ENCODE assay signal across 1 cellular context in the genomic region with DNA sequence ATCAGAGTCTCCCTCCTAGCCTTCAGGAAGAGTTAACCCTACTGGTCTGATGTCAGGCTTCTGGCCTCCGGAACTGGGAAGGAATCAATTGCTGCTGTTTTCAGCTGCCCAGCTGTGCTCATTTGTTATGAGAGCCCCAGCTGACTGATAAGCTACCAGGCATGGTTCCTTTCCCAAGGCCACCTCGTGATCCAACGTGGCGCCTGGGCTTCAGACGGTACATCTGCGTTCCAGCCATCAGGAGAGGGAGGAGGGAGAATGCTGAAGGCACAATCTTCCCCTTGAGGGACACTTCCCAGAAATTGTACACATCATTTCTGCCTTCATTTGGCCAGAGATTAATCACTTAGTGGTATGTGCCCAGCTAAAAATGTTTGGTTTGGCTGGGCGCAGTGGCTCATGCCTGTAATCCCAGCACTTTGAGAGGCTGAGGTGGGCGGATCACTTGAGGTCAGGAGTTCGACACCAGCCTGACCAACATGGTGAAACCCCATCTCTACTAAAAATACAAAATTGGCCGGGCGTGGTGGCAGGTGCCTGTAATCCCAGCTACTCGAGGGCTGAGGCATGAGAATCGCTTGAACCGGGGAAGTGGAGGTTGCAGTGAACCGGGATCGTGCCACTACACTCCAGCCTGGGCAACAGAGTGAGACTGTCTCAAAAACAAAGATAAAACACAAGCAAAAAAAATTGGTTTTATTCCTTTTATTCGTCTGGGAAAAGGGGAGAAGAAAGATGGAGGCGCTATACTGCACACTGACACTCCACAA.
TF ChIP-seq lines count a peak whose summit lies in the region.

No MANE protein-coding gene starts in this region.

TF ChIP-seq in HepG2, 621 proteins besides CTCF, POLR2A, EP300 and RAD21 (continued from another document and continues in another):
- TF ChIP-seq, protein P1, sequence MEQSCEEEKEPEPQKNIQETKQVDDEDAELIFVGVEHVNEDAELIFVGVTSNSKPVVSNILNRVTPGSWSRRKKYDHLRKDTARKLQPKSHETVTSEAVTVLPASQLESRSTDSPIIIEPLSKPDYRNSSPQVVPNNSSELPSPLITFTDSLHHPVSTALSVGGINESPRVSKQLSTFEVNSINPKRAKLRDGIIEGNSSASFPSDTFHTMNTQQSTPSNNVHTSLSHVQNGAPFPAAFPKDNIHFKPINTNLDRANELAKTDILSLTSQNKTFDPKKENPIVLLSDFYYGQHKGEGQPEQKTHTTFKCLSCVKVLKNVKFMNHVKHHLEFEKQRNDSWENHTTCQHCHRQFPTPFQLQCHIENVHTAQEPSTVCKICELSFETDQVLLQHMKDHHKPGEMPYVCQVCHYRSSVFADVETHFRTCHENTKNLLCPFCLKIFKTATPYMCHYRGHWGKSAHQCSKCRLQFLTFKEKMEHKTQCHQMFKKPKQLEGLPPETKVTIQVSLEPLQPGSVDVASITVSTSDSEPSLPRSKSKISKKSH (CRISPR knock-in tag; IDR thresholded peaks at IDR 0.05; ENCODE audit: borderline replicate concordance) = no peak
- TF ChIP-seq ZNF672 (CRISPR knock-in tag; IDR thresholded peaks at IDR 0.05) = no peak
- TF ChIP-seq, protein P2, sequence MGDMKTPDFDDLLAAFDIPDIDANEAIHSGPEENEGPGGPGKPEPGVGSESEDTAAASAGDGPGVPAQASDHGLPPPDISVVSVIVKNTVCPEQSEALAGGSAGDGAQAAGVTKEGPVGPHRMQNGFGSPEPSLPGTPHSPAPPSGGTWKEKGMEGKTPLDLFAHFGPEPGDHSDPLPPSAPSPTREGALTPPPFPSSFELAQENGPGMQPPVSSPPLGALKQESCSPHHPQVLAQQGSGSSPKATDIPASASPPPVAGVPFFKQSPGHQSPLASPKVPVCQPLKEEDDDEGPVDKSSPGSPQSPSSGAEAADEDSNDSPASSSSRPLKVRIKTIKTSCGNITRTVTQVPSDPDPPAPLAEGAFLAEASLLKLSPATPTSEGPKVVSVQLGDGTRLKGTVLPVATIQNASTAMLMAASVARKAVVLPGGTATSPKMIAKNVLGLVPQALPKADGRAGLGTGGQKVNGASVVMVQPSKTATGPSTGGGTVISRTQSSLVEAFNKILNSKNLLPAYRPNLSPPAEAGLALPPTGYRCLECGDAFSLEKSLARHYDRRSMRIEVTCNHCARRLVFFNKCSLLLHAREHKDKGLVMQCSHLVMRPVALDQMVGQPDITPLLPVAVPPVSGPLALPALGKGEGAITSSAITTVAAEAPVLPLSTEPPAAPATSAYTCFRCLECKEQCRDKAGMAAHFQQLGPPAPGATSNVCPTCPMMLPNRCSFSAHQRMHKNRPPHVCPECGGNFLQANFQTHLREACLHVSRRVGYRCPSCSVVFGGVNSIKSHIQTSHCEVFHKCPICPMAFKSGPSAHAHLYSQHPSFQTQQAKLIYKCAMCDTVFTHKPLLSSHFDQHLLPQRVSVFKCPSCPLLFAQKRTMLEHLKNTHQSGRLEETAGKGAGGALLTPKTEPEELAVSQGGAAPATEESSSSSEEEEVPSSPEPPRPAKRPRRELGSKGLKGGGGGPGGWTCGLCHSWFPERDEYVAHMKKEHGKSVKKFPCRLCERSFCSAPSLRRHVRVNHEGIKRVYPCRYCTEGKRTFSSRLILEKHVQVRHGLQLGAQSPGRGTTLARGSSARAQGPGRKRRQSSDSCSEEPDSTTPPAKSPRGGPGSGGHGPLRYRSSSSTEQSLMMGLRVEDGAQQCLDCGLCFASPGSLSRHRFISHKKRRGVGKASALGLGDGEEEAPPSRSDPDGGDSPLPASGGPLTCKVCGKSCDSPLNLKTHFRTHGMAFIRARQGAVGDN (CRISPR knock-in tag; IDR thresholded peaks at IDR 0.05) = peak; percentile 72
- TF ChIP-seq ZNF230 (CRISPR knock-in tag; IDR thresholded peaks at IDR 0.05) = no peak
- no peak for TF ChIP-seq NR3C1 (CRISPR knock-in tag; IDR thresholded peaks at IDR 0.05)
- no peak for TF ChIP-seq PRPF4 (IDR thresholded peaks at IDR 0.05; ENCODE audit: low read depth, low read length, poor library complexity, severe bottlenecking)
- TF ChIP-seq, protein P3, sequence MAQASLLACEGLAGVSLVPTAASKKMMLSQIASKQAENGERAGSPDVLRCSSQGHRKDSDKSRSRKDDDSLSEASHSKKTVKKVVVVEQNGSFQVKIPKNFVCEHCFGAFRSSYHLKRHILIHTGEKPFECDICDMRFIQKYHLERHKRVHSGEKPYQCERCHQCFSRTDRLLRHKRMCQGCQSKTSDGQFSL (CRISPR knock-in tag; IDR thresholded peaks at IDR 0.05) = no peak
- TF ChIP-seq, protein P4, sequence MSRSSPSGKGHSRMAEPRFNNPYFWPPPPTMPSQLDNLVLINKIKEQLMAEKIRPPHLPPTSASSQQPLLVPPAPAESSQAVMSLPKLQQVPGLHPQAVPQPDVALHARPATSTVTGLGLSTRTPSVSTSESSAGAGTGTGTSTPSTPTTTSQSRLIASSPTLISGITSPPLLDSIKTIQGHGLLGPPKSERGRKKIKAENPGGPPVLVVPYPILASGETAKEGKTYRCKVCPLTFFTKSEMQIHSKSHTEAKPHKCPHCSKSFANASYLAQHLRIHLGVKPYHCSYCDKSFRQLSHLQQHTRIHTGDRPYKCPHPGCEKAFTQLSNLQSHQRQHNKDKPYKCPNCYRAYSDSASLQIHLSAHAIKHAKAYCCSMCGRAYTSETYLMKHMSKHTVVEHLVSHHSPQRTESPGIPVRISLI (CRISPR knock-in tag; IDR thresholded peaks at IDR 0.05; ENCODE audit: borderline replicate concordance) = no peak
- no peak for TF ChIP-seq ZNF20 (CRISPR knock-in tag; IDR thresholded peaks at IDR 0.05)
- TF ChIP-seq MYC (CRISPR knock-in tag; IDR thresholded peaks at IDR 0.05; ENCODE audit: borderline replicate concordance) = peak; percentile 84; the same call in 1 of the 2 replicates
- TF ChIP-seq ZNF235 (CRISPR knock-in tag; IDR thresholded peaks at IDR 0.05; ENCODE audit: borderline replicate concordance) = no peak
- TF ChIP-seq ZNF224 (CRISPR knock-in tag; IDR thresholded peaks at IDR 0.05) = 0 out of 2 replicates have a peak, but pooled peaks have one; percentile 63
- TF ChIP-seq SCMH1 (CRISPR knock-in tag; IDR thresholded peaks at IDR 0.05; ENCODE audit: borderline replicate concordance) = no peak
- TF ChIP-seq, protein P5, sequence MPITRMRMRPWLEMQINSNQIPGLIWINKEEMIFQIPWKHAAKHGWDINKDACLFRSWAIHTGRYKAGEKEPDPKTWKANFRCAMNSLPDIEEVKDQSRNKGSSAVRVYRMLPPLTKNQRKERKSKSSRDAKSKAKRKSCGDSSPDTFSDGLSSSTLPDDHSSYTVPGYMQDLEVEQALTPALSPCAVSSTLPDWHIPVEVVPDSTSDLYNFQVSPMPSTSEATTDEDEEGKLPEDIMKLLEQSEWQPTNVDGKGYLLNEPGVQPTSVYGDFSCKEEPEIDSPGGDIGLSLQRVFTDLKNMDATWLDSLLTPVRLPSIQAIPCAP (CRISPR knock-in tag; IDR thresholded peaks at IDR 0.05; ENCODE audit: low read depth) = no peak
- TF ChIP-seq, protein P6, sequence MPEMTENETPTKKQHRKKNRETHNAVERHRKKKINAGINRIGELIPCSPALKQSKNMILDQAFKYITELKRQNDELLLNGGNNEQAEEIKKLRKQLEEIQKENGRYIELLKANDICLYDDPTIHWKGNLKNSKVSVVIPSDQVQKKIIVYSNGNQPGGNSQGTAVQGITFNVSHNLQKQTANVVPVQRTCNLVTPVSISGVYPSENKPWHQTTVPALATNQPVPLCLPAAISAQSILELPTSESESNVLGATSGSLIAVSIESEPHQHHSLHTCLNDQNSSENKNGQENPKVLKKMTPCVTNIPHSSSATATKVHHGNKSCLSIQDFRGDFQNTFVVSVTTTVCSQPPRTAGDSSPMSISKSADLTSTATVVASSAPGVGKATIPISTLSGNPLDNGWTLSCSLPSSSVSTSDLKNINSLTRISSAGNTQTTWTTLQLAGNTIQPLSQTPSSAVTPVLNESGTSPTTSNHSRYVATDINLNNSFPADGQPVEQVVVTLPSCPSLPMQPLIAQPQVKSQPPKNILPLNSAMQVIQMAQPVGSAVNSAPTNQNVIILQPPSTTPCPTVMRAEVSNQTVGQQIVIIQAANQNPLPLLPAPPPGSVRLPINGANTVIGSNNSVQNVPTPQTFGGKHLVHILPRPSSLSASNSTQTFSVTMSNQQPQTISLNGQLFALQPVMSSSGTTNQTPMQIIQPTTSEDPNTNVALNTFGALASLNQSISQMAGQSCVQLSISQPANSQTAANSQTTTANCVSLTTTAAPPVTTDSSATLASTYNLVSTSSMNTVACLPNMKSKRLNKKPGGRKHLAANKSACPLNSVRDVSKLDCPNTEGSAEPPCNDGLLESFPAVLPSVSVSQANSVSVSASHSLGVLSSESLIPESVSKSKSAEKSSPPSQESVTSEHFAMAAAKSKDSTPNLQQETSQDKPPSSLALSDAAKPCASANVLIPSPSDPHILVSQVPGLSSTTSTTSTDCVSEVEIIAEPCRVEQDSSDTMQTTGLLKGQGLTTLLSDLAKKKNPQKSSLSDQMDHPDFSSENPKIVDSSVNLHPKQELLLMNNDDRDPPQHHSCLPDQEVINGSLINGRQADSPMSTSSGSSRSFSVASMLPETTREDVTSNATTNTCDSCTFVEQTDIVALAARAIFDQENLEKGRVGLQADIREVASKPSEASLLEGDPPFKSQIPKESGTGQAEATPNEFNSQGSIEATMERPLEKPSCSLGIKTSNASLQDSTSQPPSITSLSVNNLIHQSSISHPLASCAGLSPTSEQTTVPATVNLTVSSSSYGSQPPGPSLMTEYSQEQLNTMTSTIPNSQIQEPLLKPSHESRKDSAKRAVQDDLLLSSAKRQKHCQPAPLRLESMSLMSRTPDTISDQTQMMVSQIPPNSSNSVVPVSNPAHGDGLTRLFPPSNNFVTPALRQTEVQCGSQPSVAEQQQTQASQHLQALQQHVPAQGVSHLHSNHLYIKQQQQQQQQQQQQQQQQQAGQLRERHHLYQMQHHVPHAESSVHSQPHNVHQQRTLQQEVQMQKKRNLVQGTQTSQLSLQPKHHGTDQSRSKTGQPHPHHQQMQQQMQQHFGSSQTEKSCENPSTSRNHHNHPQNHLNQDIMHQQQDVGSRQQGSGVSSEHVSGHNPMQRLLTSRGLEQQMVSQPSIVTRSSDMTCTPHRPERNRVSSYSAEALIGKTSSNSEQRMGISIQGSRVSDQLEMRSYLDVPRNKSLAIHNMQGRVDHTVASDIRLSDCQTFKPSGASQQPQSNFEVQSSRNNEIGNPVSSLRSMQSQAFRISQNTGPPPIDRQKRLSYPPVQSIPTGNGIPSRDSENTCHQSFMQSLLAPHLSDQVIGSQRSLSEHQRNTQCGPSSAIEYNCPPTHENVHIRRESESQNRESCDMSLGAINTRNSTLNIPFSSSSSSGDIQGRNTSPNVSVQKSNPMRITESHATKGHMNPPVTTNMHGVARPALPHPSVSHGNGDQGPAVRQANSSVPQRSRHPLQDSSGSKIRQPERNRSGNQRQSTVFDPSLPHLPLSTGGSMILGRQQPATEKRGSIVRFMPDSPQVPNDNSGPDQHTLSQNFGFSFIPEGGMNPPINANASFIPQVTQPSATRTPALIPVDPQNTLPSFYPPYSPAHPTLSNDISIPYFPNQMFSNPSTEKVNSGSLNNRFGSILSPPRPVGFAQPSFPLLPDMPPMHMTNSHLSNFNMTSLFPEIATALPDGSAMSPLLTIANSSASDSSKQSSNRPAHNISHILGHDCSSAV (CRISPR knock-in tag; IDR thresholded peaks at IDR 0.05; ENCODE audit: borderline replicate concordance) = no peak
- no peak for TF ChIP-seq THYN1 (CRISPR knock-in tag; IDR thresholded peaks at IDR 0.05; ENCODE audit: borderline replicate concordance, low read depth)
- TF ChIP-seq ZNF878 (CRISPR knock-in tag; IDR thresholded peaks at IDR 0.05) = 0 out of 2 replicates have a peak, but pooled peaks have one; percentile 6
- TF ChIP-seq NR2F2 (IDR thresholded peaks at IDR 0.05; ENCODE audit: borderline replicate concordance, low read depth) = no peak
- no peak for TF ChIP-seq ZNF629 (CRISPR knock-in tag; conservative IDR thresholded peaks at IDR 0.05)
- no peak; the same call in 1 of the 2 replicates for TF ChIP-seq RFXAP (CRISPR knock-in tag; IDR thresholded peaks at IDR 0.05; ENCODE audit: borderline replicate concordance)
- TF ChIP-seq IRX3 (CRISPR knock-in tag; IDR thresholded peaks at IDR 0.05; ENCODE audit: borderline replicate concordance, low read depth) = no peak
- TF ChIP-seq, protein P7, sequence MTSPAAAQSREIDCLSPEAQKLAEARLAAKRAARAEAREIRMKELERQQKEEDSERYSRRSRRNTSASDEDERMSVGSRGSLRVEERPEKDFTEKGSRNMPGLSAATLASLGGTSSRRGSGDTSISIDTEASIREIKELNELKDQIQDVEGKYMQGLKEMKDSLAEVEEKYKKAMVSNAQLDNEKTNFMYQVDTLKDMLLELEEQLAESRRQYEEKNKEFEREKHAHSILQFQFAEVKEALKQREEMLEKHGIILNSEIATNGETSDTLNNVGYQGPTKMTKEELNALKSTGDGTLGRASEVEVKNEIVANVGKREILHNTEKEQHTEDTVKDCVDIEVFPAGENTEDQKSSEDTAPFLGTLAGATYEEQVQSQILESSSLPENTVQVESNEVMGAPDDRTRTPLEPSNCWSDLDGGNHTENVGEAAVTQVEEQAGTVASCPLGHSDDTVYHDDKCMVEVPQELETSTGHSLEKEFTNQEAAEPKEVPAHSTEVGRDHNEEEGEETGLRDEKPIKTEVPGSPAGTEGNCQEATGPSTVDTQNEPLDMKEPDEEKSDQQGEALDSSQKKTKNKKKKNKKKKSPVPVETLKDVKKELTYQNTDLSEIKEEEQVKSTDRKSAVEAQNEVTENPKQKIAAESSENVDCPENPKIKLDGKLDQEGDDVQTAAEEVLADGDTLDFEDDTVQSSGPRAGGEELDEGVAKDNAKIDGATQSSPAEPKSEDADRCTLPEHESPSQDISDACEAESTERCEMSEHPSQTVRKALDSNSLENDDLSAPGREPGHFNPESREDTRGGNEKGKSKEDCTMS (CRISPR knock-in tag; conservative IDR thresholded peaks at IDR 0.05) = no peak
- TF ChIP-seq, protein P8, sequence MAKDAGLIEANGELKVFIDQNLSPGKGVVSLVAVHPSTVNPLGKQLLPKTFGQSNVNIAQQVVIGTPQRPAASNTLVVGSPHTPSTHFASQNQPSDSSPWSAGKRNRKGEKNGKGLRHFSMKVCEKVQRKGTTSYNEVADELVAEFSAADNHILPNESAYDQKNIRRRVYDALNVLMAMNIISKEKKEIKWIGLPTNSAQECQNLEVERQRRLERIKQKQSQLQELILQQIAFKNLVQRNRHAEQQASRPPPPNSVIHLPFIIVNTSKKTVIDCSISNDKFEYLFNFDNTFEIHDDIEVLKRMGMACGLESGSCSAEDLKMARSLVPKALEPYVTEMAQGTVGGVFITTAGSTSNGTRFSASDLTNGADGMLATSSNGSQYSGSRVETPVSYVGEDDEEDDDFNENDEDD (CRISPR knock-in tag; IDR thresholded peaks at IDR 0.05; ENCODE audit: borderline replicate concordance) = peak; percentile 44; the same call in 1 of the 2 replicates
- TF ChIP-seq TEAD2 (CRISPR knock-in tag; IDR thresholded peaks at IDR 0.05) = no peak
- TF ChIP-seq ZNF510 (CRISPR knock-in tag; IDR thresholded peaks at IDR 0.05; ENCODE audit: low read depth) = no peak
- TF ChIP-seq, protein P9, sequence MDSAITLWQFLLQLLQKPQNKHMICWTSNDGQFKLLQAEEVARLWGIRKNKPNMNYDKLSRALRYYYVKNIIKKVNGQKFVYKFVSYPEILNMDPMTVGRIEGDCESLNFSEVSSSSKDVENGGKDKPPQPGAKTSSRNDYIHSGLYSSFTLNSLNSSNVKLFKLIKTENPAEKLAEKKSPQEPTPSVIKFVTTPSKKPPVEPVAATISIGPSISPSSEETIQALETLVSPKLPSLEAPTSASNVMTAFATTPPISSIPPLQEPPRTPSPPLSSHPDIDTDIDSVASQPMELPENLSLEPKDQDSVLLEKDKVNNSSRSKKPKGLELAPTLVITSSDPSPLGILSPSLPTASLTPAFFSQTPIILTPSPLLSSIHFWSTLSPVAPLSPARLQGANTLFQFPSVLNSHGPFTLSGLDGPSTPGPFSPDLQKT (CRISPR knock-in tag; IDR thresholded peaks at IDR 0.05; ENCODE audit: borderline replicate concordance) = no peak
- TF ChIP-seq FOXK2 (IDR thresholded peaks at IDR 0.05) = no peak
- peak; percentile 74; the same call in 1 of the 2 replicates for TF ChIP-seq HIVEP1 (CRISPR knock-in tag; IDR thresholded peaks at IDR 0.05)
